In the genomic region with DNA sequence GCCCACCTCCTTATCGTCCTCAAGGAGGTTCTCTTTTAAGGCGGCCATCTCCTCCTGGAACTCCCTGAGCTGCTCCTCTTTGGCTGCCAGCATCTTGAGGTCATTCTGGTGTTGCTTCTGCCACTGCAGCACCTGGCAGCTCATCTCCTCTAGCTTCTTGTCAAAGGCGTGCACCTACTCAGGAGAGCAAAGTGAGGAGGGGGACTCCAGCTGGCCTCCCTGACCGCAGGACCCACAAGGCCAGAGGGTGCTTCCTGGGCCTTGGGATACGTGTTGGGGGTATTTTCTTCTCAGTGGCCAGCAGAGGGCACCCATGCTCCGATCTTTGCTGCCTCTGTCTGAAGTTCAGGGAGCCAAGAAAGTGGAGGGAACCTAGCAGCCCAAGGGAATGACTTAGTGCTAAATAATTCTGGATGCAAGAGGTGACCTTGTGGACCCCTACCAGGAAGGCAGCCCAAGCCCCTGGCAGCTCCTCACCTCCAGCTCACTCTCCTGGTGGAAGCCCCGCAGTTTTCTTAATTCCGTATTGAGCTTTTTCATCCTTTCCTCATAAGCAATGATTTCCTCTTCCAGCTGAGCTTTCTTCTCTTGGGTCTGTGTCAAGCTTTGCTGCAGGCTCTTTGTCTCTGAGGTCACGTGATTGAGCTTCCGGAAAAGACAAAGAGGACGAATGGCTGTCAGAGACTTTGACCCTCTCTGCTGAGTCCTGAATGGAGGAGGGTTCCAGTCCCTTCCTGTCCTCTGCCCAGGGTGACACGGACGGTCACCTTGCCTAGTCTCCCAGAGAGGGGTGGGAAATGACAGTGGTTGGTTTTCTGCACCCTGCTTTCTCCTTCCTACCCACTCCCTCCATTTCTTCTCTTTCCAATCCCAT, we compare ENCODE assay signal across 8 cellular contexts. TPM values are rescaled to one million over a fixed set of nuclear protein-coding genes. Genes with fewer than 3 reads are reported as not detected.
DNase-seq lines count a peak whose midpoint lies in the region; ATAC-seq and TF ChIP-seq lines count a peak whose summit lies in the region.

No MANE protein-coding gene starts in this region.

- CTCF ChIA-PET in A673 (lab: Charles Lee) = interaction anchor here (0.6 to 1.5 kb wide), 6 partner anchors 11 to 1910 kb away, joined by 3 to 7 read pairs (median 4); no protein-coding TSS in a partner anchor

- no peak overlapping the region for H2AFZ ChIP-seq in Karpas-422 (ENCODE audit: low read length)

- DNase-seq in A673 (ENCODE audit: low spot score) (peak; percentile 81), Karpas-422 (peak; percentile 82), RPMI7951 (ENCODE audit: low read depth) (peak; percentile 68), foreskin melanocyte (peak; percentile 68), omental fat pad (ENCODE audit: low spot score) (no peak), thyroid gland (peak; percentile 58 to 76)
- peak; percentile 29 for DNase-seq in activated effector memory CD4-positive, alpha-beta T cell treated with Interleukin-2 at 50 U/mL for 16 hours

- H3K9me3 ChIP-seq in A673 (ENCODE audit: low read depth, low read length, poor library complexity, severe bottlenecking) (no peaks in the 10 kb centered on the region), Karpas-422 (ENCODE audit: low read length) (no peaks in the 10 kb centered on the region), thyroid gland (no peaks in the 10 kb centered on the region)

- intact Hi-C loops in A673 (cut with micrococcal nuclease; ENCODE audit: unreplicated experiment) (loop anchor here (5.0 kb wide), 2 partner anchors 342 to 1752 kb away; no protein-coding TSS in a partner anchor), thyroid gland (cut with DNase I) (loop anchor here (10.0 kb wide), 1 partner anchor 340 kb away; no protein-coding TSS in a partner anchor)

- H3K27me3 ChIP-seq in A673 (replicated peaks; ENCODE audit: insufficient read depth, low read depth, low read length, poor library complexity) (no peaks in the 10 kb centered on the region), Karpas-422 (ENCODE audit: low read length) (no peaks in the 10 kb centered on the region), thyroid gland (no peaks in the 10 kb centered on the region)

- no peak overlapping the region for H3K4me2 ChIP-seq in Karpas-422 (ENCODE audit: low read depth, low read length, poor library complexity, severe bottlenecking)

- POLR2A ChIA-PET in A673 (lab: Charles Lee; ENCODE audit: low non-redundant PET) = interaction anchor here (0.6 kb wide), 2 partner anchors 31 to 32 kb away, joined by 3 read pairs; a partner anchor contains a TSS

- H3K36me3 ChIP-seq in A673 (ENCODE audit: insufficient read depth, low read length, poor library complexity, severe bottlenecking) = no peaks in the 10 kb centered on the region
- H3K36me3 ChIP-seq in Karpas-422 (ENCODE audit: insufficient read depth, low read length) = no peaks in the 10 kb centered on the region
- H3K36me3 ChIP-seq in thyroid gland = no peaks in the 10 kb centered on the region

- no peaks in the 10 kb centered on the region for H4K20me1 ChIP-seq in Karpas-422 (ENCODE audit: insufficient read depth, low read depth, low read length)

- H3K4me3 ChIP-seq in A673 (ENCODE audit: low read depth, low read length, poor library complexity, severe bottlenecking) = no peak overlapping the region
- no peak overlapping the region for H3K4me3 ChIP-seq in Karpas-422 (ENCODE audit: low read length)
- no peak overlapping the region for H3K4me3 ChIP-seq in thyroid gland (replicated peaks in 1 of 3)

- no peaks in the 10 kb centered on the region for H3K9me2 ChIP-seq in Karpas-422 (replicated peaks; ENCODE audit: insufficient read depth, low read length)

- H3K4me1 ChIP-seq in A673 (ENCODE audit: insufficient read depth, low read length, poor library complexity, severe bottlenecking) = peaks cover 5% of the 10 kb centered on the region
- H3K4me1 ChIP-seq in Karpas-422 (ENCODE audit: low read length) = no peaks in the 10 kb centered on the region
- H3K4me1 ChIP-seq in thyroid gland = no peaks in the 10 kb centered on the region

- 39 to 42% methylated on average over 13 of the region's 13 CpGs for WGBS in thyroid gland, 2 donors

- no TSS peak for BruUV-seq in A673 (replicated peaks; lab: Mats Ljungman, UMichigan)

- H3K79me2 ChIP-seq in Karpas-422 (ENCODE audit: low read length) = no peaks in the 10 kb centered on the region

- TF ChIP-seq CTCF in A673 (conservative IDR thresholded peaks at IDR 0.05; ENCODE audit: low read depth, low read length) (peak; percentile 81), omental fat pad (IDR thresholded peaks at IDR 0.05) (peak in 2 of 3 donors; percentile 18 to 35), thyroid gland (IDR thresholded peaks at IDR 0.05) (peak; percentile 32 to 81 (median 68))

- no peak for TF ChIP-seq POLR2A in thyroid gland (IDR thresholded peaks at IDR 0.05)

- ATAC-seq in GM18511 (IDR thresholded peaks at IDR 0.05; ENCODE audit: unreplicated experiment) (peak; percentile 81), omental fat pad (ENCODE audit: low FRiP score) (peak; percentile 60)

- H3K27ac ChIP-seq in A673 (ENCODE audit: low read depth, low read length, poor library complexity, severe bottlenecking) (no peak overlapping the region), Karpas-422 (ENCODE audit: low read length) (no peak overlapping the region), thyroid gland (no peak overlapping the region)

- no peak overlapping the region for H3K9ac ChIP-seq in Karpas-422 (ENCODE audit: low read length)

RNA-seq across cellular contexts. Expression of a gene that starts 31.4 kb away (rescaled TPM):
- total RNA-seq in A673 (2021) (77.7 and 91.0 TPM in 2 replicates), omental fat pad (10 to 100 TPM; 39.8 to 79.5 (median 56.5) TPM), thyroid gland (10 to 100 TPM; 31.7 to 52.7 (median 47.7) TPM)
- total RNA-seq in Karpas-422 (2014; rRNA removed; shearing (Covaris generic); ENCODE audit: low replicate concordance) = 32.3 and 57.4 TPM in 2 replicates
- 35.6 and 40.0 TPM in 2 replicates for total RNA-seq in RPMI7951 (2014; rRNA removed; shearing (Covaris generic))

RNA-seq across cellular contexts. Expression of a gene that starts 31.6 kb away (rescaled TPM):
- total RNA-seq in A673 (2021) (15.8 and 17.6 TPM in 2 replicates), omental fat pad (10 to 100 TPM in 3 of 4 donors, 1 to 10 TPM in 1; 8.1 to 16.9 (median 15.1) TPM), thyroid gland (10 to 100 TPM; 10.7 to 15.0 (median 13.1) TPM)
- 11.7 and 15.2 TPM in 2 replicates for total RNA-seq in Karpas-422 (2014; rRNA removed; shearing (Covaris generic); ENCODE audit: low replicate concordance)
- total RNA-seq in RPMI7951 (2014; rRNA removed; shearing (Covaris generic)) = 12.6 and 13.2 TPM in 2 replicates

RNA-seq across cellular contexts. Expression of a gene that starts 47.0 kb away (rescaled TPM):
- total RNA-seq in A673 (2021) = 0.42 and 1.2 TPM in 2 replicates
- 0.56 and 1.4 TPM in 2 replicates for total RNA-seq in Karpas-422 (2014; rRNA removed; shearing (Covaris generic); ENCODE audit: low replicate concordance)
- total RNA-seq in RPMI7951 (2014; rRNA removed; shearing (Covaris generic)) = 0.68 and 1.8 TPM in 2 replicates
- 1 to 10 TPM in 2 of 4 donors, under 1 TPM in 2; 0.13 to 1.4 (median 0.98) TPM for total RNA-seq in omental fat pad
- total RNA-seq in thyroid gland = under 1 TPM in 3 of 4 donors, not detected in 1; 0.54 to 0.88 (median 0.67) TPM

Comparison
In these comparisons a context has a peak if more than half of its experiments do, and no peak if none do; other contexts are left out.
1. CTCF ChIP-seq: peak in every context shown above with its lines; median percentile 81 in A673; 68 in thyroid gland; 26 in omental fat pad.